Comparison of ENCODE assay signal across 12 cellular contexts in genomic region chr3:172513488-172513887, GRCh38. TPM values are rescaled to one million over a fixed set of nuclear protein-coding genes. Genes with fewer than 3 reads are reported as not detected.
DNase-seq lines count a peak whose midpoint lies in the region; TF ChIP-seq lines count a peak whose summit lies in the region.
"Had no signal": no experiment of that assay in that cellular context is flagged by ENCODE, and none has a peak within 500 bp of the region (broad histone marks: within the 10 kb centered on the region; RNA-seq: fewer than 3 reads in every experiment).

No MANE protein-coding gene starts in this region.

- H3K4me3 Mint-ChIP-seq in activated CD4-positive, alpha-beta T cell treated with anti-CD3 and anti-CD28 coated beads, Interleukin-2, amount 10 ng/mL, durations not matched to agents 24 days and 14 days, result peak overlapping the region; percentile 87
- peak overlapping the region; percentile 37 for H3K4me3 Mint-ChIP-seq in endothelial cell (ENCODE audit: unreplicated experiment)

- H3K27ac Mint-ChIP-seq in activated CD4-positive, alpha-beta T cell treated with anti-CD3 and anti-CD28 coated beads, Interleukin-2, amount 10 ng/mL, durations not matched to agents 24 days and 14 days, result peak overlapping the region; percentile 98
- H3K27ac Mint-ChIP-seq in endothelial cell (ENCODE audit: unreplicated experiment), result peak overlapping the region; percentile 99

- H3K4me1 Mint-ChIP-seq in activated CD4-positive, alpha-beta T cell treated with anti-CD3 and anti-CD28 coated beads, Interleukin-2, amount 10 ng/mL, durations not matched to agents 24 days and 14 days, result peaks cover 84% of the 10 kb centered on the region
- H3K4me1 Mint-ChIP-seq in endothelial cell (ENCODE audit: unreplicated experiment), result peaks cover 71% of the 10 kb centered on the region

- TF ChIP-seq CTCF in endothelial cell (IDR thresholded peaks at IDR 0.05; ENCODE audit: unreplicated experiment), result no peak

- intact Hi-C loops in activated CD4-positive, alpha-beta T cell treated with anti-CD3 and anti-CD28 coated beads, Interleukin-2, amount 10 ng/mL, durations not matched to agents 24 days and 14 days (cut with micrococcal nuclease), result loop anchor here (2.0 kb wide), 1 partner anchor 23 kb away; no protein-coding TSS in a partner anchor

- no peak for DNase-seq in activated CD4-positive, alpha-beta T cell treated with anti-CD3 and anti-CD28 coated beads, Interleukin-2, amount 10 ng/mL, durations not matched to agents 24 days and 14 days
- DNase-seq in activated CD4-positive, alpha-beta T cell treated with anti-CD3 and anti-CD28 coated beads for 48 hours, result no peak
- peak; percentile 8 for DNase-seq in OCI-M1 (lab: John Stamatoyannopoulos, UW)
- DNase-seq in endothelial cell (ENCODE audit: low spot score), result no peak
- no peak for DNase-seq in NK-92 (lab: John Stamatoyannopoulos, UW; ENCODE audit: unreplicated experiment)
- DNase-seq in NK-92 treated with Interleukin-12 subunit alpha and Interleukin-12 subunit beta, amount 100 ng/mL, for 24 hours (lab: John Stamatoyannopoulos, UW), result no peak
- no peak for DNase-seq in HCEC 1CT
- DNase-seq: 8988T; SHP77 treated with DMSO at 0.1 percent for 48 hours; stimulated activated CD4-positive, alpha-beta T cell treated with anti-CD3 and anti-CD28 coated beads, Interleukin-15, amount 100 ng/mL, for 24 hours had no signal

- H3K27ac ChIP-seq in skin epidermis, result peak overlapping the region in 20 of 21 experiments; percentile 34 to 98 (median 74)
- H3K27ac ChIP-seq: suprapubic skin had no signal

- no peak overlapping the region for H3K4me3 ChIP-seq in skin epidermis
- H3K4me3 ChIP-seq: suprapubic skin had no signal

- no peaks in the 10 kb centered on the region for H3K9me3 Mint-ChIP-seq in activated CD4-positive, alpha-beta T cell treated with anti-CD3 and anti-CD28 coated beads, Interleukin-2, amount 10 ng/mL, durations not matched to agents 24 days and 14 days
- no peaks in the 10 kb centered on the region for H3K9me3 Mint-ChIP-seq in endothelial cell (ENCODE audit: unreplicated experiment)

- H3K27me3 Mint-ChIP-seq in activated CD4-positive, alpha-beta T cell treated with anti-CD3 and anti-CD28 coated beads, Interleukin-2, amount 10 ng/mL, durations not matched to agents 24 days and 14 days, result no peaks in the 10 kb centered on the region
- peaks cover 11% of the 10 kb centered on the region for H3K27me3 Mint-ChIP-seq in endothelial cell (ENCODE audit: unreplicated experiment)

- peaks cover 94% of the 10 kb centered on the region for H3K36me3 Mint-ChIP-seq in activated CD4-positive, alpha-beta T cell treated with anti-CD3 and anti-CD28 coated beads, Interleukin-2, amount 10 ng/mL, durations not matched to agents 24 days and 14 days (ENCODE audit: low read depth)
- peaks cover 69% of the 10 kb centered on the region for H3K36me3 Mint-ChIP-seq in endothelial cell (ENCODE audit: low read depth, unreplicated experiment)

RNA-seq across cellular contexts. Expression of gene TNFSF10, which starts 9.7 kb away (rescaled TPM):
- total RNA-seq in activated CD4-positive, alpha-beta T cell treated with anti-CD3 and anti-CD28 coated beads, Interleukin-2, amount 10 ng/mL, durations not matched to agents 24 days and 14 days, result 71.5 and 77.5 TPM in 2 replicates
- 94.1 TPM for total RNA-seq in endothelial cell (ENCODE audit: unreplicated experiment)
